ENCODE assay signal across 13 cellular contexts in the genomic region with DNA sequence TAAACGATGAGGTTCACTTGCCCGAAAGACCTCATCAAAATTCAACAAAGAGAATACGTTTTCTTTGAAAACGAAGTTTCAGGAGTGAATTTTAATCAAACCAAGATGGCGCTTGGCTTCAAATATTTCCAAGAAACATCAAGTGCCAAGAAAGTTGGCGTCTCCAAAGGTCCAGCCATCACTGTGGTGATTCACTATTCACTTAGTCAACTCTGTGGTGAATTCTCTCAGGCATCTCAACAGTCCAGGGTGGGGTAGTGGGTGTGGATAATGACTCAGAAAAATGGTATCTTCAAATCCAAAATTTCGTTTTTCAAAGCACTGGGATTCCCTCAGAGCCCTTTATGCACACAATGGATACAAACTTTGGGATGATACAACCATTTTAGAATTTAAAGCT.
DNase-seq lines count a peak whose midpoint lies in the region; ATAC-seq and TF ChIP-seq lines count a peak whose summit lies in the region.
"Had no signal": no experiment of that assay in that cellular context is flagged by ENCODE, and none has a peak within 500 bp of the region (broad histone marks: within the 10 kb centered on the region; RNA-seq: fewer than 3 reads in every experiment).

No MANE protein-coding gene starts in this region.

- no peak overlapping the region for H3K9ac ChIP-seq in mammary epithelial cell (ENCODE audit: insufficient read depth, low read length)

- WGBS in mammary epithelial cell (ENCODE audit: low coverage, missing lambda C conversion rate) = 50% methylated on average over 7 of the region's 7 CpGs

- H3K4me2 ChIP-seq in mammary epithelial cell (ENCODE audit: insufficient read depth, low read depth, low read length) = peak overlapping the region; percentile 64

- no peaks in the 10 kb centered on the region for H3K4me1 Mint-ChIP-seq in immature natural killer cell

- TF ChIP-seq CTCF in mammary epithelial cell (conservative IDR thresholded peaks at IDR 0.05 in 1 of 2, IDR thresholded peaks at IDR 0.05 in 1 of 2; ENCODE audit: extremely low read depth in 1 of 2, insufficient read depth in 1 of 2, low read depth in 1 of 2, low read length in 2 of 2) = no peak

- no peaks in the 10 kb centered on the region for H3K9me3 Mint-ChIP-seq in immature natural killer cell

- BruUV-seq in mammary epithelial cell (replicated peaks; lab: Mats Ljungman, UMichigan) = no TSS peak

- peak overlapping the region; percentile 92 for H3K27ac ChIP-seq in mammary epithelial cell (ENCODE audit: insufficient read depth, low read depth, low read length)
- H3K27ac ChIP-seq: WERI-Rb-1 had no signal

- H3K27me3 Mint-ChIP-seq in immature natural killer cell (ENCODE audit: low read depth in 3 of 3) = peaks cover 0 to 1% (median 0%) of the 10 kb centered on the region in 3 donors
- H3K27me3 Mint-ChIP-seq: CD4-positive, CD25-positive, alpha-beta regulatory T cell had no signal

- H3K4me3 Mint-ChIP-seq in immature natural killer cell = no peak overlapping the region
- H3K4me3 Mint-ChIP-seq: CD4-positive, CD25-positive, alpha-beta regulatory T cell had no signal

- no peak overlapping the region for H3K27ac Mint-ChIP-seq in immature natural killer cell

- CTCF ChIA-PET in mammary epithelial cell (lab: Charles Lee; ENCODE audit: low non-redundant PET) = interaction anchor here (0.7 kb wide), 1 partner anchor 12 kb away, joined by 3 read pairs; no protein-coding TSS in a partner anchor

- H3K4me1 ChIP-seq in mammary epithelial cell (ENCODE audit: insufficient read depth, low read length) = peaks cover 19% of the 10 kb centered on the region

- ATAC-seq in HG03095 (IDR thresholded peaks at IDR 0.05; ENCODE audit: unreplicated experiment) = no peak

- H3K4me3 ChIP-seq in mammary epithelial cell (replicated peaks in 1 of 3; ENCODE audit: insufficient read depth in 1 of 3, low read depth in 2 of 3, low read length in 3 of 3) = no peak overlapping the region

- DNase-seq in AG20443 (ENCODE audit: low spot score) (peak; percentile 89), LoVo (ENCODE audit: low spot score) (peak; percentile 41), mammary epithelial cell (peak; percentile 87), kidney tubule cell (ENCODE audit: low spot score) (peak; percentile 78), NCI-H2171 (lab: John Stamatoyannopoulos, UW) (no peak), NK-92 (lab: John Stamatoyannopoulos, UW; ENCODE audit: unreplicated experiment) (no peak), immature natural killer cell (no peak)
- DNase-seq: activated T-cell treated with anti-CD3 and anti-CD28 coated beads for 4 hours; aorta; CD4-positive, CD25-positive, alpha-beta regulatory T cell; left cardiac atrium; WERI-Rb-1 had no signal

- H4K20me1 ChIP-seq in mammary epithelial cell (ENCODE audit: insufficient read depth, low read length) = no peaks in the 10 kb centered on the region

- H3K79me2 ChIP-seq in mammary epithelial cell (ENCODE audit: insufficient read depth, low read length) = no peaks in the 10 kb centered on the region

- no peaks in the 10 kb centered on the region for H3K36me3 ChIP-seq in mammary epithelial cell (ENCODE audit: insufficient read depth, low read length)
- H3K36me3 ChIP-seq: WERI-Rb-1 had no signal

- dilution Hi-C loops in mammary epithelial cell (cut with HindIII; ENCODE audit: low sequenced_read_pairs) = no loop called here

- no peak overlapping the region for H2AFZ ChIP-seq in mammary epithelial cell (ENCODE audit: low read depth, low read length)

- peaks cover 4 to 20% (median 17%) of the 10 kb centered on the region in 3 donors for H3K36me3 Mint-ChIP-seq in immature natural killer cell

- H3K9me3 ChIP-seq in mammary epithelial cell (replicated peaks; ENCODE audit: insufficient read depth, low read length) = no peaks in the 10 kb centered on the region

- H3K27me3 ChIP-seq in mammary epithelial cell (ENCODE audit: insufficient read depth, low read length) = no peaks in the 10 kb centered on the region

- intact Hi-C loops in mammary epithelial cell (cut with micrococcal nuclease) = loop anchor here (1.0 kb wide), 1 partner anchor 56 kb away; no protein-coding TSS in a partner anchor

- in situ Hi-C loops in mammary epithelial cell (cut with MboI; ENCODE audit: low sequenced_read_pairs in 2 of 2) = no loop called here

Comparison
In these comparisons a context has a peak if more than half of its experiments do, and no peak if none do; other contexts are left out.
1. DNase-seq: peak in AG20443 (single experiment), LoVo (single experiment), mammary epithelial cell (single experiment) and kidney tubule cell (single experiment); none in NCI-H2171 (single experiment), NK-92 (single experiment) and immature natural killer cell (0 of 3).